Comparison of ENCODE assay signal across 8 cellular contexts in genomic region chr19:15432629-15433518, GRCh38. TPM values are rescaled to one million over a fixed set of nuclear protein-coding genes. Genes with fewer than 3 reads are reported as not detected.
A peak's percentile ranks its signal among the peaks of the same experiment; 100 is the strongest.
DNase-seq lines count a peak whose midpoint lies in the region; ATAC-seq and TF ChIP-seq lines count a peak whose summit lies in the region.

No MANE protein-coding gene starts in this region.

- peak; percentile 63 for ATAC-seq in GM19372 (IDR thresholded peaks at IDR 0.05; ENCODE audit: low read depth, unreplicated experiment)

- peaks cover 11% of the 10 kb centered on the region for H3K4me1 ChIP-seq in HUES48 (ENCODE audit: control insufficient read depth, insufficient read depth, low read length)
- H3K4me1 ChIP-seq in OCI-LY3 (ENCODE audit: low read length), result peaks cover 16% of the 10 kb centered on the region

- H3K79me2 ChIP-seq in OCI-LY3 (ENCODE audit: low read length), result peaks cover 48% of the 10 kb centered on the region

- H3K9me3 ChIP-seq in HUES48 (ENCODE audit: control insufficient read depth, insufficient read depth, low read length) (no peaks in the 10 kb centered on the region), OCI-LY3 (ENCODE audit: insufficient read depth, low read length) (no peaks in the 10 kb centered on the region)

- H3K36me3 ChIP-seq in HUES48 (ENCODE audit: control insufficient read depth, insufficient read depth, low read length) (no peaks in the 10 kb centered on the region), OCI-LY3 (replicated peaks; ENCODE audit: low read depth, low read length) (peaks cover 8% of the 10 kb centered on the region)

- H2AFZ ChIP-seq in OCI-LY3 (ENCODE audit: low read depth, low read length), result peak overlapping the region; percentile 94

- TF ChIP-seq CTCF in C4-2B (conservative IDR thresholded peaks at IDR 0.05), result no peak
- TF ChIP-seq CTCF in OCI-LY3 (IDR thresholded peaks at IDR 0.05; ENCODE audit: low read depth, low read length), result no peak

- no peaks in the 10 kb centered on the region for H3K27me3 ChIP-seq in HUES48 (ENCODE audit: control insufficient read depth, insufficient read depth, low read length)
- no peaks in the 10 kb centered on the region for H3K27me3 ChIP-seq in OCI-LY3 (ENCODE audit: low read depth, low read length)

- H3K4me3 ChIP-seq in HUES48 (ENCODE audit: low read depth, low read length), result peak overlapping the region; percentile 76
- H3K4me3 ChIP-seq in OCI-LY3 (ENCODE audit: low read length), result peak overlapping the region; percentile 83

- peak overlapping the region; percentile 84 for H3K4me2 ChIP-seq in OCI-LY3 (ENCODE audit: low read length)

- DNase-seq in activated T-cell treated with anti-CD3 and anti-CD28 coated beads for 4 hours (peak; percentile 85), epithelial cell of prostate (ENCODE audit: low read depth, low spot score) (peak; percentile 44), mucosa of gallbladder (ENCODE audit: low spot score) (peak; percentile 93)
- peak; percentile 89 to 91 for DNase-seq in stimulated activated CD8-positive, alpha-beta memory T cell treated with anti-CD3 and anti-CD28 coated beads, Interleukin-2, amount 100 ng/mL, for 48 hours (ENCODE audit: low read depth in 2 of 2)

- H3K27ac ChIP-seq in C4-2B (peak overlapping the region; percentile 80), HUES48 (ENCODE audit: low read depth, low read length) (peak overlapping the region; percentile 53), OCI-LY3 (ENCODE audit: low read length) (peak overlapping the region; percentile 55), epithelial cell of prostate (no peak overlapping the region)

- H3K9ac ChIP-seq in HUES48 (ENCODE audit: low read depth, low read length), result no peak overlapping the region
- peak overlapping the region; percentile 88 for H3K9ac ChIP-seq in OCI-LY3 (ENCODE audit: low read length)

- H4K20me1 ChIP-seq in OCI-LY3 (ENCODE audit: insufficient read depth, low read length), result peaks cover 15% of the 10 kb centered on the region; the same call in 1 of the 2 replicates

RNA-seq across cellular contexts. Expression of gene AKAP8L, which starts 14.1 kb away (rescaled TPM):
- total RNA-seq in mucosa of gallbladder, result 110 TPM

RNA-seq across cellular contexts. Expression of gene WIZ, which starts 16.9 kb away (rescaled TPM):
- 48.7 TPM for total RNA-seq in mucosa of gallbladder

RNA-seq across cellular contexts. Expression of gene RASAL3, which starts 31.5 kb away (rescaled TPM):
- 9.7 TPM for total RNA-seq in mucosa of gallbladder

RNA-seq across cellular contexts. Expression of gene PGLYRP2, which starts 46.4 kb away (rescaled TPM):
- 1.6 TPM for total RNA-seq in mucosa of gallbladder

RNA-seq across cellular contexts. Expression of gene AKAP8, which starts 53.3 kb away (rescaled TPM):
- total RNA-seq in mucosa of gallbladder, result 38.9 TPM
